Comparison of ENCODE assay signal across 29 cellular contexts in genomic region chr12:4954632-4955354, GRCh38.
"Had no signal": no experiment of that assay in that cellular context is flagged by ENCODE, and none has a peak within 500 bp of the region (broad histone marks: within the 10 kb centered on the region; RNA-seq: fewer than 3 reads in every experiment).

No MANE protein-coding gene starts in this region.

- H3K36me3 ChIP-seq: adrenal gland, colonic mucosa, pancreas, prostate gland, thoracic aorta, vagina had no signal

- H3K27me3 ChIP-seq: body of pancreas, colonic mucosa, vagina had no signal

- H3K27ac ChIP-seq: adrenal gland, body of pancreas, colonic mucosa, hepatocyte, pancreas, prostate gland, skin epidermis, thoracic aorta, vagina, VCaP had no signal

- H3K9me3 ChIP-seq: adrenal gland, body of pancreas, colonic mucosa, pancreas, prostate gland, thoracic aorta, vagina had no signal

- DNase-seq: activated CD4-positive, alpha-beta T cell treated with anti-CD3 and anti-CD28 coated beads for 48 hours; activated CD4-positive, alpha-beta T cell treated with anti-CD3 and anti-CD28 coated beads, Interleukin-2, amount 50 U/mL, for 48 hours; activated CD8-positive, alpha-beta memory T cell treated with anti-CD3 and anti-CD28 coated beads for 24 hours; activated effector memory CD4-positive, alpha-beta T cell treated with Interleukin-2 at 50 U/mL for 16 hours; activated naive CD4-positive, alpha-beta T cell treated with anti-CD3 and anti-CD28 coated beads for 36 hours; activated naive CD8-positive, alpha-beta T cell treated with anti-CD3 and anti-CD28 coated beads for 36 hours; adrenal gland; aorta; body of pancreas; cerebellar nuclear complex; colonic mucosa; effector memory CD4-positive, alpha-beta T cell; islet precursor cell; left cardiac atrium; naive thymus-derived CD8-positive, alpha-beta T cell; pancreas; retina; stimulated activated CD4-positive, alpha-beta T cell treated with anti-CD3 and anti-CD28 coated beads, Interleukin-12 subunit alpha, Interleukin-12 subunit beta, amount 100 ng/mL, for 4 hours; stimulated activated CD4-positive, alpha-beta T cell treated with anti-CD3 and anti-CD28 coated beads, Interleukin-4, amount 100 ng/mL, for 1 hour; T-helper 9 cell had no signal

- H3K4me3 ChIP-seq: adrenal gland, body of pancreas, colonic mucosa, hepatocyte, pancreas, prostate gland, skin epidermis, thoracic aorta, vagina had no signal

- ATAC-seq: activated CD4-positive, CD25-positive, alpha-beta regulatory T cell treated with anti-CD3 and anti-CD28 coated beads, Interleukin-2, amount 50 U/mL, for 24 hours; body of pancreas; left cardiac atrium; naive thymus-derived CD8-positive, alpha-beta T cell; pancreas; sciatic nerve; stimulated activated effector memory CD8-positive, alpha-beta T cell treated with anti-CD3 and anti-CD28 coated beads, Interleukin-12 subunit alpha, Interleukin-12 subunit beta, amount 100 ng/mL, for 72 hours had no signal

- H3K4me2 ChIP-seq: hepatocyte had no signal

- H3K4me1 ChIP-seq: adrenal gland, body of pancreas, colonic mucosa, pancreas, prostate gland, vagina had no signal
